In genomic region chrX:20233336-20233735, GRCh38 we compare ENCODE assay signal across 18 cellular contexts. TPM values are rescaled to one million over a fixed set of nuclear protein-coding genes. Genes with fewer than 3 reads are reported as not detected.
A peak's percentile ranks its signal among the peaks of the same experiment; 100 is the strongest.
DNase-seq lines count a peak whose midpoint lies in the region; ATAC-seq and TF ChIP-seq lines count a peak whose summit lies in the region.
"Had no signal": no experiment of that assay in that cellular context is flagged by ENCODE, and none has a peak within 500 bp of the region (broad histone marks: within the 10 kb centered on the region; RNA-seq: fewer than 3 reads in every experiment).

No MANE protein-coding gene starts in this region.

- H3K56ac ChIP-seq in mesendoderm (ENCODE audit: low read length): no peak overlapping the region

- DNase-seq in CD4-positive, CD25-positive, alpha-beta regulatory T cell: no peak
- DNase-seq in CD4-positive, alpha-beta T cell: no peak
- no peak for DNase-seq in effector memory CD8-positive, alpha-beta T cell
- no peak for DNase-seq in glutamatergic neuron
- no peak for DNase-seq in mesendoderm
- DNase-seq in NCI-H2081 treated with DMSO at 0.1 percent for 48 hours (lab: John Stamatoyannopoulos, UW): no peak
- DNase-seq in cerebellar cortex (ENCODE audit: low spot score): no peak
- DNase-seq: C1 segment of cervical spinal cord, Calu3, COR-L47, DMS53, DMS79 treated with DMSO at 0.1 percent for 48 hours, GF-D8, H9, HFFc6 had no signal

- H3K27ac ChIP-seq in CD4-positive, CD25-positive, alpha-beta regulatory T cell (ENCODE audit: insufficient read depth, low read length, poor library complexity, severe bottlenecking): no peak overlapping the region
- H3K27ac ChIP-seq in CD4-positive, alpha-beta T cell (ENCODE audit: low read depth, low read length): no peak overlapping the region
- H3K27ac ChIP-seq in HEK293 (ENCODE audit: extremely low read depth, low read depth, low read length) (no peak overlapping the region), mesendoderm (ENCODE audit: low read depth, low read length) (no peak overlapping the region)

- no peaks in the 10 kb centered on the region for H3K4me1 ChIP-seq in CD4-positive, CD25-positive, alpha-beta regulatory T cell (ENCODE audit: control insufficient read depth, insufficient read depth, low read length, poor library complexity, severe bottlenecking)
- H3K4me1 ChIP-seq in HEK293 (ENCODE audit: control insufficient read depth, insufficient read depth, low read length) (no peaks in the 10 kb centered on the region), mesendoderm (ENCODE audit: control insufficient read depth, low read depth, low read length) (no peaks in the 10 kb centered on the region)

- peaks cover 26% of the 10 kb centered on the region for H3K36me3 Mint-ChIP-seq in CD4-positive, CD25-positive, alpha-beta regulatory T cell
- peaks cover 78% of the 10 kb centered on the region for H3K36me3 Mint-ChIP-seq in CD4-positive, alpha-beta T cell (ENCODE audit: low read depth)
- peaks cover 52% of the 10 kb centered on the region for H3K36me3 Mint-ChIP-seq in effector memory CD8-positive, alpha-beta T cell (ENCODE audit: insufficient read depth)
- no peaks in the 10 kb centered on the region for H3K36me3 Mint-ChIP-seq in glutamatergic neuron (ENCODE audit: unreplicated experiment)

- H3K4me1 Mint-ChIP-seq in CD4-positive, CD25-positive, alpha-beta regulatory T cell: peaks cover 8 to 24% (median 22%) of the 10 kb centered on the region in 4 donors
- peaks cover 24% of the 10 kb centered on the region for H3K4me1 Mint-ChIP-seq in CD4-positive, alpha-beta T cell (ENCODE audit: low read depth)
- peaks cover 14 to 27% of the 10 kb centered on the region in 2 donors for H3K4me1 Mint-ChIP-seq in effector memory CD8-positive, alpha-beta T cell (ENCODE audit: low read depth in 2 of 2)
- no peaks in the 10 kb centered on the region for H3K4me1 Mint-ChIP-seq in glutamatergic neuron (ENCODE audit: low read depth, unreplicated experiment)

- H2BK120ac ChIP-seq in mesendoderm (ENCODE audit: low read depth, low read length): no peak overlapping the region

- H3K79me2 ChIP-seq in mesendoderm (ENCODE audit: control insufficient read depth, insufficient read depth, low read length): no peaks in the 10 kb centered on the region

- no peak overlapping the region for H3K4ac ChIP-seq in mesendoderm (ENCODE audit: low read depth, low read length)

- H3K9me3 Mint-ChIP-seq in CD4-positive, CD25-positive, alpha-beta regulatory T cell: peaks cover 0 to 7% (median 1%) of the 10 kb centered on the region in 7 donors
- peaks cover 2% of the 10 kb centered on the region for H3K9me3 Mint-ChIP-seq in CD4-positive, alpha-beta T cell
- H3K9me3 Mint-ChIP-seq in effector memory CD8-positive, alpha-beta T cell: no peaks in the 10 kb centered on the region
- H3K9me3 Mint-ChIP-seq in glutamatergic neuron (ENCODE audit: unreplicated experiment): no peaks in the 10 kb centered on the region
- H3K9me3 Mint-ChIP-seq: HFFc6 had no signal

- no peak for TF ChIP-seq CTCF in CD4-positive, alpha-beta T cell (IDR thresholded peaks at IDR 0.05)
- TF ChIP-seq CTCF in HEK293 (tag by site-specific recombination; IDR thresholded peaks at IDR 0.05) (no peak), glutamatergic neuron (IDR thresholded peaks at IDR 0.05; ENCODE audit: partially characterized antibody, unreplicated experiment) (no peak)

- H3K27ac Mint-ChIP-seq in CD4-positive, CD25-positive, alpha-beta regulatory T cell: peak overlapping the region in 2 of 3 donors; percentile 7 to 66
- H3K27ac Mint-ChIP-seq in CD4-positive, alpha-beta T cell: peak overlapping the region; percentile 27
- H3K27ac Mint-ChIP-seq in effector memory CD8-positive, alpha-beta T cell: peak overlapping the region; percentile 48 to 70
- H3K27ac Mint-ChIP-seq in glutamatergic neuron (ENCODE audit: unreplicated experiment): no peak overlapping the region
- H3K27ac Mint-ChIP-seq: GM23338, H9, HFFc6 had no signal

- POLR2A ChIA-PET in CD4-positive, alpha-beta T cell (lab: Charles Lee): no interaction called here
- POLR2A ChIA-PET in HEK293 (lab: Yijun Ruan, JAX): no interaction called here

- H4K8ac ChIP-seq in mesendoderm (ENCODE audit: low read depth, low read length): no peak overlapping the region

- peaks cover 34% of the 10 kb centered on the region for H3K36me3 ChIP-seq in CD4-positive, CD25-positive, alpha-beta regulatory T cell (ENCODE audit: control insufficient read depth, insufficient read depth, low read length)
- H3K36me3 ChIP-seq in HEK293 (ENCODE audit: control insufficient read depth in 2 of 2, insufficient read depth in 1 of 2, low read length in 2 of 2) (peaks cover 14 to 19% of the 10 kb centered on the region in 2 experiments; a peak in 2 of 3 replicates), mesendoderm (ENCODE audit: control insufficient read depth, insufficient read depth, low read length) (no peaks in the 10 kb centered on the region)

- H3K4me3 Mint-ChIP-seq in CD4-positive, CD25-positive, alpha-beta regulatory T cell: no peak overlapping the region
- no peak overlapping the region for H3K4me3 Mint-ChIP-seq in CD4-positive, alpha-beta T cell
- no peak overlapping the region for H3K4me3 Mint-ChIP-seq in effector memory CD8-positive, alpha-beta T cell
- H3K4me3 Mint-ChIP-seq in glutamatergic neuron (ENCODE audit: unreplicated experiment): no peak overlapping the region
- H3K4me3 Mint-ChIP-seq: GM23338, H9, HFFc6 had no signal

- H3K27me3 ChIP-seq in CD4-positive, CD25-positive, alpha-beta regulatory T cell (ENCODE audit: control insufficient read depth, insufficient read depth, low read length): no peaks in the 10 kb centered on the region
- no peaks in the 10 kb centered on the region for H3K27me3 ChIP-seq in CD4-positive, alpha-beta T cell (ENCODE audit: control insufficient read depth, insufficient read depth, low read length)
- H3K27me3 ChIP-seq in mesendoderm (ENCODE audit: insufficient read depth, low read length, poor library complexity): no peaks in the 10 kb centered on the region

- H4K5ac ChIP-seq in mesendoderm (ENCODE audit: low read length): no peak overlapping the region

- no peaks in the 10 kb centered on the region for H3K27me3 Mint-ChIP-seq in CD4-positive, CD25-positive, alpha-beta regulatory T cell
- no peaks in the 10 kb centered on the region for H3K27me3 Mint-ChIP-seq in CD4-positive, alpha-beta T cell
- no peaks in the 10 kb centered on the region for H3K27me3 Mint-ChIP-seq in effector memory CD8-positive, alpha-beta T cell
- H3K27me3 Mint-ChIP-seq in glutamatergic neuron (ENCODE audit: unreplicated experiment): no peaks in the 10 kb centered on the region

- no peak for ATAC-seq in CD4-positive, CD25-positive, alpha-beta regulatory T cell (ENCODE audit: low read depth in 2 of 2)
- no peak for ATAC-seq in CD4-positive, alpha-beta T cell (ENCODE audit: poor library complexity)
- no peak for ATAC-seq in effector memory CD8-positive, alpha-beta T cell (replicated peaks)
- ATAC-seq: GM23338, HCT116 had no signal

- H2BK5ac ChIP-seq in mesendoderm (ENCODE audit: low read length): no peak overlapping the region

- no peak overlapping the region for H3K4me2 ChIP-seq in mesendoderm (ENCODE audit: low read length)
- H3K4me2 ChIP-seq: GM23338 had no signal

- H3K4me3 ChIP-seq in CD4-positive, CD25-positive, alpha-beta regulatory T cell (ENCODE audit: low read depth, low read length): no peak overlapping the region
- no peak overlapping the region for H3K4me3 ChIP-seq in HEK293 (ENCODE audit: low read depth, low read length)
- no peak overlapping the region for H3K4me3 ChIP-seq in mesendoderm (ENCODE audit: low read length)
- H3K4me3 ChIP-seq: GM23338 had no signal

- intact Hi-C loops in CD4-positive, alpha-beta T cell (cut with DNase I, micrococcal nuclease): no loop called here

- no peaks in the 10 kb centered on the region for H3K9me3 ChIP-seq in CD4-positive, CD25-positive, alpha-beta regulatory T cell (ENCODE audit: control insufficient read depth in 2 of 2, low read length in 2 of 2)
- H3K9me3 ChIP-seq in CD4-positive, alpha-beta T cell (ENCODE audit: control insufficient read depth, low read length): no peaks in the 10 kb centered on the region
- H3K9me3 ChIP-seq in HEK293 (ENCODE audit: control insufficient read depth, insufficient read depth, low read depth, low read length): no peaks in the 10 kb centered on the region; the same call in 1 of the 2 replicates

- WGBS in mesendoderm (ENCODE audit: extremely low coverage, insufficient coverage, low lambda C conversion rate): no CpG with 5 or more reads among the region's 2 CpGs

- H3K18ac ChIP-seq in mesendoderm (ENCODE audit: low read length): no peak overlapping the region

- no peak overlapping the region for H3K9ac ChIP-seq in mesendoderm (ENCODE audit: low read length)

- H3K79me1 ChIP-seq in mesendoderm (ENCODE audit: low read length): no peaks in the 10 kb centered on the region

- no peak overlapping the region for H2BK15ac ChIP-seq in mesendoderm (replicated peaks; ENCODE audit: low read depth)

- H3K23ac ChIP-seq in mesendoderm (ENCODE audit: low read length): no peak overlapping the region

- CTCF ChIA-PET in CD4-positive, alpha-beta T cell (lab: Charles Lee): no interaction called here
- CTCF ChIA-PET in HEK293 (lab: Yijun Ruan, JAX): no interaction called here

- H2AK5ac ChIP-seq in mesendoderm (ENCODE audit: low read length): no peak overlapping the region

TF ChIP-seq in HEK293, 187 proteins besides CTCF, POLR2A, EP300 and RAD21:
- TF ChIP-seq ZBTB21 (tag by site-specific recombination; IDR thresholded peaks at IDR 0.05): no peak
- TF ChIP-seq ZNF121 (tag by site-specific recombination; IDR thresholded peaks at IDR 0.05): peak; percentile 84
TF ChIP-seq in HEK293: peak in this region for 1.

RNA-seq across cellular contexts. Expression of gene RPS6KA3, which starts 33.4 kb away (rescaled TPM):
- total RNA-seq in CD4-positive, CD25-positive, alpha-beta regulatory T cell: 56.1 TPM
- polyA plus RNA-seq in CD4-positive, CD25-positive, alpha-beta regulatory T cell: 10 to 100 TPM; 18.3 to 32.9 (median 21.4) TPM
- total RNA-seq in CD4-positive, alpha-beta T cell: 10 to 100 TPM; 39.6 to 39.7 TPM
- 9.0 TPM for total RNA-seq in glutamatergic neuron (ENCODE audit: unreplicated experiment)
- 4.9 TPM for polyA plus RNA-seq in mesendoderm (2013, experiment 1 of 2)
- 4.8 TPM for polyA plus RNA-seq in mesendoderm (2013, experiment 2 of 2)
